ENCODE assay signal across 13 cellular contexts in genomic region chr9:105259731-105260612, GRCh38. TPM values are rescaled to one million over a fixed set of nuclear protein-coding genes. Genes with fewer than 3 reads are reported as not detected.
A peak's percentile ranks its signal among the peaks of the same experiment; 100 is the strongest.
DNase-seq lines count a peak whose midpoint lies in the region; ATAC-seq and TF ChIP-seq lines count a peak whose summit lies in the region.
"Had no signal": no experiment of that assay in that cellular context is flagged by ENCODE, and none has a peak within 500 bp of the region (broad histone marks: within the 10 kb centered on the region; RNA-seq: fewer than 3 reads in every experiment).

No MANE protein-coding gene starts in this region.

- no peaks in the 10 kb centered on the region for H3K9me3 Mint-ChIP-seq in osteocyte (ENCODE audit: unreplicated experiment)
- H3K9me3 Mint-ChIP-seq: activated naive CD8-positive, alpha-beta T cell treated with anti-CD3 and anti-CD28 coated beads for 36 hours had no signal

- H3K27ac ChIP-seq in caudate nucleus (ENCODE audit: low read depth, low read length) = peak overlapping the region; percentile 53
- H3K27ac ChIP-seq: parathyroid adenoma had no signal

- H3K36me3 Mint-ChIP-seq in osteocyte (ENCODE audit: unreplicated experiment) = no peaks in the 10 kb centered on the region

- H3K4me1 Mint-ChIP-seq in osteocyte (ENCODE audit: unreplicated experiment) = peaks cover 30% of the 10 kb centered on the region

- DNase-seq in caudate nucleus (lab: John Stamatoyannopoulos, UW) (no peak), osteocyte (ENCODE audit: extremely low spot score, unreplicated experiment) (no peak), NCI-H345 (lab: John Stamatoyannopoulos, UW) (no peak)
- DNase-seq: activated naive CD8-positive, alpha-beta T cell treated with anti-CD3 and anti-CD28 coated beads for 36 hours; dorsolateral prefrontal cortex; GF-D8; NCI-H1105 had no signal

- no peak for TF ChIP-seq CTCF in osteocyte (IDR thresholded peaks at IDR 0.05)

- H3K27me3 Mint-ChIP-seq in osteocyte (ENCODE audit: unreplicated experiment) = no peaks in the 10 kb centered on the region
- H3K27me3 Mint-ChIP-seq: activated naive CD8-positive, alpha-beta T cell treated with anti-CD3 and anti-CD28 coated beads for 36 hours had no signal

- H3K4me3 Mint-ChIP-seq in osteocyte (ENCODE audit: unreplicated experiment) = no peak overlapping the region
- H3K4me3 Mint-ChIP-seq: activated naive CD8-positive, alpha-beta T cell treated with anti-CD3 and anti-CD28 coated beads for 36 hours had no signal

- peak; percentile 43 for ATAC-seq in GM18502 (IDR thresholded peaks at IDR 0.05; ENCODE audit: poor library complexity, unreplicated experiment)
- ATAC-seq in HG02798 (IDR thresholded peaks at IDR 0.05; ENCODE audit: poor library complexity, unreplicated experiment) = peak; percentile 46
- ATAC-seq in GM18505 (IDR thresholded peaks at IDR 0.05; ENCODE audit: unreplicated experiment) = no peak
- ATAC-seq in HG03108 (IDR thresholded peaks at IDR 0.05; ENCODE audit: unreplicated experiment) = no peak
- no peak for ATAC-seq in HG02981 (IDR thresholded peaks at IDR 0.05; ENCODE audit: unreplicated experiment)

- H3K27ac Mint-ChIP-seq in osteocyte (ENCODE audit: unreplicated experiment) = peak overlapping the region; percentile 1
- H3K27ac Mint-ChIP-seq: activated naive CD8-positive, alpha-beta T cell treated with anti-CD3 and anti-CD28 coated beads for 36 hours had no signal

- TF ChIP-seq POLR2A in GM18505 (IDR thresholded peaks at IDR 0.05; ENCODE audit: borderline replicate concordance, extremely low read depth, insufficient read depth, insufficient read length) = no peak

RNA-seq across cellular contexts. Expression of gene SLC44A1, which starts 15.5 kb away (rescaled TPM):
- 30.2 and 32.0 TPM in 2 replicates for total RNA-seq in osteocyte

Comparison
In these comparisons a context has a peak if more than half of its experiments do, and no peak if none do; other contexts are left out.
1. ATAC-seq: peak in GM18502 (single experiment) and HG02798 (single experiment); none in GM18505 (single experiment), HG03108 (single experiment) and HG02981 (single experiment).